ENCODE assay signal across 23 cellular contexts in genomic region chr5:139740993-139741672, GRCh38. TPM values are rescaled to one million over a fixed set of nuclear protein-coding genes. Genes with fewer than 3 reads are reported as not detected.
DNase-seq lines count a peak whose midpoint lies in the region; ATAC-seq, FAIRE-seq and TF ChIP-seq lines count a peak whose summit lies in the region.
"Had no signal": no experiment of that assay in that cellular context is flagged by ENCODE, and none has a peak within 500 bp of the region (broad histone marks: within the 10 kb centered on the region; RNA-seq: fewer than 3 reads in every experiment).

No MANE protein-coding gene starts in this region.

- peak; percentile 75 for FAIRE-seq in GM12891 (lab: Jason Lieb, UNC)
- FAIRE-seq: D721Med had no signal

- H3K4me1 Mint-ChIP-seq in WTC11 (peaks cover 56% of the 10 kb centered on the region), endothelial cell (ENCODE audit: unreplicated experiment) (peaks cover 4% of the 10 kb centered on the region)
- peaks cover 52% of the 10 kb centered on the region for H3K4me1 Mint-ChIP-seq in stimulated activated memory B cell treated with anti-CD40 and anti-IgM and Interleukin-4, amounts not matched to agents 10 μg/mL and 1 μg/mL and 100 μg/mL, for 72 hours

- no peak for TF ChIP-seq CTCF in WTC11 (IDR thresholded peaks at IDR 0.05)
- no peak for TF ChIP-seq CTCF in endothelial cell (IDR thresholded peaks at IDR 0.05; ENCODE audit: unreplicated experiment)

- H3K27ac Mint-ChIP-seq in WTC11 (0 out of 2 replicates have a peak overlapping the region, but pooled peaks have one; percentile 3), endothelial cell (ENCODE audit: unreplicated experiment) (peak overlapping the region; percentile 38)
- H3K27ac Mint-ChIP-seq in stimulated activated memory B cell treated with anti-CD40 and anti-IgM and Interleukin-4, amounts not matched to agents 10 μg/mL and 1 μg/mL and 100 μg/mL, for 72 hours = peak overlapping the region; percentile 88
- H3K27ac Mint-ChIP-seq: CD4-positive, CD25-positive, alpha-beta regulatory T cell; natural killer cell treated with Interleukin-12 subunit alpha and Interleukin-12 subunit beta and Interleukin-15 and Interleukin-18, amount 100 ng/mL, for 72 hours had no signal

- H3K27me3 Mint-ChIP-seq in WTC11 (ENCODE audit: low read depth) = peaks cover 20% of the 10 kb centered on the region
- H3K27me3 Mint-ChIP-seq in endothelial cell (ENCODE audit: unreplicated experiment) = peaks cover 6% of the 10 kb centered on the region
- no peaks in the 10 kb centered on the region for H3K27me3 Mint-ChIP-seq in stimulated activated memory B cell treated with anti-CD40 and anti-IgM and Interleukin-4, amounts not matched to agents 10 μg/mL and 1 μg/mL and 100 μg/mL, for 72 hours
- H3K27me3 Mint-ChIP-seq: CD4-positive, CD25-positive, alpha-beta regulatory T cell; IgD-negative memory B cell; natural killer cell treated with Interleukin-12 subunit alpha and Interleukin-12 subunit beta and Interleukin-15 and Interleukin-18, amount 100 ng/mL, for 72 hours had no signal

- no peak for ATAC-seq in WTC11
- ATAC-seq in stimulated activated memory B cell treated with anti-CD40 and anti-IgM and Interleukin-4, amounts not matched to agents 10 μg/mL and 1 μg/mL and 100 μg/mL, for 72 hours = peak; percentile 60
- ATAC-seq in HG02885 (IDR thresholded peaks at IDR 0.05; ENCODE audit: poor library complexity, unreplicated experiment) = no peak
- ATAC-seq: natural killer cell treated with Interleukin-12 subunit alpha and Interleukin-12 subunit beta and Interleukin-15 and Interleukin-18, amount 100 ng/mL, for 72 hours; right cardiac atrium; upper lobe of right lung had no signal

- H3K9me3 Mint-ChIP-seq in WTC11 (no peaks in the 10 kb centered on the region), endothelial cell (ENCODE audit: unreplicated experiment) (no peaks in the 10 kb centered on the region)
- no peaks in the 10 kb centered on the region for H3K9me3 Mint-ChIP-seq in stimulated activated memory B cell treated with anti-CD40 and anti-IgM and Interleukin-4, amounts not matched to agents 10 μg/mL and 1 μg/mL and 100 μg/mL, for 72 hours
- H3K9me3 Mint-ChIP-seq: IgD-negative memory B cell; natural killer cell treated with Interleukin-12 subunit alpha and Interleukin-12 subunit beta and Interleukin-15 and Interleukin-18, amount 100 ng/mL, for 72 hours had no signal

- DNase-seq in GM12891 (ENCODE audit: insufficient read length, low spot score) = no peak
- DNase-seq in WTC11 (ENCODE audit: low spot score) = no peak
- no peak for DNase-seq in endothelial cell (ENCODE audit: low spot score)
- DNase-seq in KG1 (lab: John Stamatoyannopoulos, UW) = no peak
- no peak for DNase-seq in HUDEP-2 (lab: John Stamatoyannopoulos, UW; ENCODE audit: unreplicated experiment in 76 of 76)
- DNase-seq: activated CD4-positive, alpha-beta T cell treated with anti-CD3 and anti-CD28 coated beads for 4 hours; activated gamma-delta T cell; CD4-positive, CD25-positive, alpha-beta regulatory T cell; NCI-H1105 treated with DMSO at 0.1 percent for 48 hours; NCI-H2029 treated with DMSO at 0.1 percent for 48 hours; NCI-H446 treated with DMSO at 0.1 percent for 48 hours; OCI-M1; right cardiac atrium; stimulated activated CD4-positive, alpha-beta T cell treated with anti-CD3 and anti-CD28 coated beads, Interleukin-2, amount 100 ng/mL, for 48 hours; T-helper 2 cell; upper lobe of right lung had no signal

- TF ChIP-seq POLR2A in GM12891 (IDR thresholded peaks at IDR 0.05; ENCODE audit: low read depth, low read length) = no peak

- H3K4me3 Mint-ChIP-seq in WTC11 (no peak overlapping the region), endothelial cell (ENCODE audit: unreplicated experiment) (no peak overlapping the region)
- no peak overlapping the region for H3K4me3 Mint-ChIP-seq in stimulated activated memory B cell treated with anti-CD40 and anti-IgM and Interleukin-4, amounts not matched to agents 10 μg/mL and 1 μg/mL and 100 μg/mL, for 72 hours
- H3K4me3 Mint-ChIP-seq: CD4-positive, CD25-positive, alpha-beta regulatory T cell; natural killer cell treated with Interleukin-12 subunit alpha and Interleukin-12 subunit beta and Interleukin-15 and Interleukin-18, amount 100 ng/mL, for 72 hours had no signal

- POLR2A ChIA-PET in WTC11 (lab: Charles Lee) = interaction anchor here (2.3 kb wide), 1 partner anchor 30 kb away, joined by 7 read pairs; no protein-coding TSS in a partner anchor

- CTCF ChIA-PET in WTC11 (lab: Charles Lee) = interaction anchor here (0.9 to 1.5 kb wide), 2 partner anchors 29 to 34 kb away, joined by 3 to 4 read pairs; no protein-coding TSS in a partner anchor

- no peaks in the 10 kb centered on the region for H3K36me3 Mint-ChIP-seq in WTC11
- H3K36me3 Mint-ChIP-seq in endothelial cell (ENCODE audit: low read depth, unreplicated experiment) = peaks cover 4% of the 10 kb centered on the region
- no peaks in the 10 kb centered on the region for H3K36me3 Mint-ChIP-seq in stimulated activated memory B cell treated with anti-CD40 and anti-IgM and Interleukin-4, amounts not matched to agents 10 μg/mL and 1 μg/mL and 100 μg/mL, for 72 hours
- H3K36me3 Mint-ChIP-seq: CD4-positive, CD25-positive, alpha-beta regulatory T cell; IgD-negative memory B cell; natural killer cell treated with Interleukin-12 subunit alpha and Interleukin-12 subunit beta and Interleukin-15 and Interleukin-18, amount 100 ng/mL, for 72 hours had no signal

TF ChIP-seq in GM12891, 5 proteins besides CTCF, POLR2A, EP300 and RAD21:
- TF ChIP-seq SPI1 (IDR thresholded peaks at IDR 0.05; ENCODE audit: low read depth, low read length) (no peak), TAF1 (IDR thresholded peaks at IDR 0.05; ENCODE audit: low read depth, low read length) (no peak), PAX5 (IDR thresholded peaks at IDR 0.05; ENCODE audit: insufficient read depth, low read length, severe bottlenecking) (no peak), POLR2AphosphoS5 (IDR thresholded peaks at IDR 0.05; ENCODE audit: low read depth, low read length) (no peak), POU2F2 (IDR thresholded peaks at IDR 0.05; ENCODE audit: low read depth, low read length) (no peak)

TF ChIP-seq in WTC11, 78 proteins besides CTCF, POLR2A, EP300 and RAD21:
- TF ChIP-seq PRDM15 (CRISPR knock-in tag; IDR thresholded peaks at IDR 0.05) = no peak
- TF ChIP-seq MLX (CRISPR knock-in tag; IDR thresholded peaks at IDR 0.05) = no peak
- no peak for TF ChIP-seq SMAD4 (CRISPR knock-in tag; IDR thresholded peaks at IDR 0.05)

RNA-seq across cellular contexts. Expression of gene PSD2, which starts 54.5 kb away (rescaled TPM):
- polyA plus RNA-seq in GM12891 (2012; ENCODE audit: low read depth, missing spikeins) = 0.08 TPM
- total RNA-seq in WTC11 (2021) (0.55 to 0.57 TPM (median 0.57 TPM) in 3 replicates), endothelial cell (ENCODE audit: unreplicated experiment) (0.15 TPM)
- total RNA-seq: CD4-positive, CD25-positive, alpha-beta regulatory T cell; fibroblast of villous mesenchyme; natural killer cell treated with Interleukin-12 subunit alpha and Interleukin-12 subunit beta and Interleukin-15 and Interleukin-18, amount 100 ng/mL, for 72 hours; upper lobe of right lung had no signal
- polyA plus RNA-seq: AG04450; CD4-positive, CD25-positive, alpha-beta regulatory T cell; IgD-negative memory B cell had no signal

Comparison
In these comparisons a context has a peak if more than half of its experiments do, and no peak if none do; other contexts are left out.
1. H3K27ac Mint-ChIP-seq: peak in every context shown above with its lines; median percentile 88 in stimulated activated memory B cell treated with anti-CD40 and anti-IgM and Interleukin-4, amounts not matched to agents 10 μg/mL and 1 μg/mL and 100 μg/mL, for 72 hours; 38 in endothelial cell; 3 in WTC11.